Comparison of ENCODE assay signal across 19 cellular contexts in genomic region chr5:94389515-94389899, GRCh38.
DNase-seq lines count a peak whose midpoint lies in the region; ATAC-seq, FAIRE-seq and TF ChIP-seq lines count a peak whose summit lies in the region.
"Had no signal": no experiment of that assay in that cellular context is flagged by ENCODE, and none has a peak within 500 bp of the region (broad histone marks: within the 10 kb centered on the region; RNA-seq: fewer than 3 reads in every experiment).

No MANE protein-coding gene starts in this region.

- TF ChIP-seq CTCF in GM13976 (IDR thresholded peaks at IDR 0.05; ENCODE audit: borderline replicate concordance, control extremely low read depth, extremely low read depth, insufficient read depth, missing control alignments), result no peak
- no peak for TF ChIP-seq CTCF in tibial nerve (IDR thresholded peaks at IDR 0.05)

- no peak overlapping the region for H3K4me3 ChIP-seq in tibial nerve
- H3K4me3 ChIP-seq: upper lobe of right lung had no signal

- no peaks in the 10 kb centered on the region for H3K27me3 ChIP-seq in tibial nerve
- H3K27me3 ChIP-seq: upper lobe of right lung had no signal

- peak; percentile 40 for FAIRE-seq in GM12892 (lab: Jason Lieb, UNC)

- no peak overlapping the region for H3K27ac ChIP-seq in tibial nerve
- H3K27ac ChIP-seq: upper lobe of right lung had no signal

- H3K4me1 ChIP-seq in tibial nerve, result no peaks in the 10 kb centered on the region
- H3K4me1 ChIP-seq: upper lobe of right lung had no signal

- TF ChIP-seq EP300 in tibial nerve (IDR thresholded peaks at IDR 0.05), result no peak

- peak; percentile 55 for ATAC-seq in GM18519 (IDR thresholded peaks at IDR 0.05; ENCODE audit: low FRiP score, unreplicated experiment)
- ATAC-seq in HG02610 (IDR thresholded peaks at IDR 0.05; ENCODE audit: unreplicated experiment), result peak; percentile 95
- peak; percentile 64 for ATAC-seq in HG03520 (IDR thresholded peaks at IDR 0.05; ENCODE audit: unreplicated experiment)
- ATAC-seq: HCT116; left ventricle myocardium superior; naive thymus-derived CD4-positive, alpha-beta T cell; upper lobe of right lung had no signal

- TF ChIP-seq POLR2A in GM12892 (IDR thresholded peaks at IDR 0.05; ENCODE audit: low read depth, low read length), result no peak
- no peak for TF ChIP-seq POLR2A in tibial nerve (IDR thresholded peaks at IDR 0.05)

- DNase-seq in GM12892 (ENCODE audit: insufficient read length) (no peak), SK-N-DZ (ENCODE audit: low spot score) (no peak), GM13976 (ENCODE audit: low spot score) (no peak), tibial nerve (ENCODE audit: low spot score in 2 of 2) (no peak), SKM-1 (lab: John Stamatoyannopoulos, UW; ENCODE audit: unreplicated experiment) (no peak)
- DNase-seq: activated CD4-positive, alpha-beta memory T cell treated with anti-CD3 and anti-CD28 coated beads, Interleukin-2, amount 10 ng/mL, durations not matched to agents 7 days and 5 days; islet precursor cell; left ventricle myocardium superior; naive thymus-derived CD4-positive, alpha-beta T cell; NCI-H1105; NCI-H2029; NCI-H2227 treated with DMSO at 0.1 percent for 48 hours; NCI-H774; occipital lobe; upper lobe of right lung had no signal

- no peaks in the 10 kb centered on the region for H3K36me3 ChIP-seq in tibial nerve
- H3K36me3 ChIP-seq: upper lobe of right lung had no signal

- in situ Hi-C loops in GM13976 (cut with MboI; ENCODE audit: low sequenced_read_pairs, unreplicated experiment), result no loop called here

- no peaks in the 10 kb centered on the region for H3K9me3 ChIP-seq in tibial nerve
- H3K9me3 ChIP-seq: upper lobe of right lung had no signal
